In genomic region chr18:57930476-57930875, GRCh38 we compare ENCODE assay signal across 15 cellular contexts.
DNase-seq lines count a peak whose midpoint lies in the region; ATAC-seq, FAIRE-seq and TF ChIP-seq lines count a peak whose summit lies in the region.
"Had no signal": no experiment of that assay in that cellular context is flagged by ENCODE, and none has a peak within 500 bp of the region (broad histone marks: within the 10 kb centered on the region; RNA-seq: fewer than 3 reads in every experiment).

No MANE protein-coding gene starts in this region.

- no peak for TF ChIP-seq EP300 in HepG2 (IDR thresholded peaks at IDR 0.05; ENCODE audit: low read depth in 2 of 2, low read length in 2 of 2)
- TF ChIP-seq EP300 in HepG2 (CRISPR knock-in tag; IDR thresholded peaks at IDR 0.05; ENCODE audit: borderline replicate concordance), result no peak

- H3K4me3 ChIP-seq in HepG2 (replicated peaks in 1 of 3; ENCODE audit: insufficient read depth in 1 of 3, low read depth in 2 of 3, low read length in 3 of 3) (peak overlapping the region; percentile 11 to 31 (median 17); a peak in 4 of 6 replicates), right lobe of liver (no peak overlapping the region), upper lobe of right lung (peak overlapping the region; percentile 5), neuronal stem cell (ENCODE audit: low read length in 2 of 2) (no peak overlapping the region)
- H3K4me3 ChIP-seq: dorsolateral prefrontal cortex had no signal

- no peak overlapping the region for H4K8ac ChIP-seq in neuronal stem cell (ENCODE audit: low read depth, low read length)

- in situ Hi-C loops in HepG2 (cut with HindIII; ENCODE audit: extremely low pct_ligation_motif_present, low pct_unique_long_range_greater_than_20kb), result no loop called here

- ATAC-seq in HepG2 (no peak), right lobe of liver (no peak), upper lobe of right lung (peak; percentile 24), HG03135 (IDR thresholded peaks at IDR 0.05; ENCODE audit: unreplicated experiment) (no peak), GM19023 (IDR thresholded peaks at IDR 0.05; ENCODE audit: unreplicated experiment) (no peak)

- no peak overlapping the region for H2BK120ac ChIP-seq in neuronal stem cell (ENCODE audit: low read depth, low read length)

- H2BK15ac ChIP-seq in neuronal stem cell (ENCODE audit: low read length), result no peak overlapping the region

- FAIRE-seq in HepG2 (lab: Jason Lieb, UNC), result no peak

- no peak overlapping the region for H3K23ac ChIP-seq in neuronal stem cell (ENCODE audit: low read depth, low read length, poor library complexity)

- WGBS in HepG2 (ENCODE audit: low lambda C conversion rate), result 33% methylated on average over 6 of the region's 6 CpGs
- WGBS in right lobe of liver (ENCODE audit: insufficient coverage, low coverage, low lambda C conversion rate, missing lambda C conversion rate), result 66% methylated on average over 5 of the region's 6 CpGs
- WGBS in neuronal stem cell (ENCODE audit: extremely low coverage in 2 of 2, insufficient read length in 2 of 2, insufficient replicate concordance in 1 of 2), 2 donors, result no CpG with 5 or more reads among the region's 6 CpGs

- no peak overlapping the region for H3K18ac ChIP-seq in neuronal stem cell (ENCODE audit: low read length)

- no peaks in the 10 kb centered on the region for H4K20me1 ChIP-seq in HepG2 (ENCODE audit: insufficient read depth, low read length)

- no peak for TF ChIP-seq POLR2A in HepG2 (IDR thresholded peaks at IDR 0.05; ENCODE audit: insufficient read depth in 1 of 2, low read depth in 2 of 2, low read length in 2 of 2)
- no peak for TF ChIP-seq POLR2A in right lobe of liver (IDR thresholded peaks at IDR 0.05)

- no peaks in the 10 kb centered on the region for H3K79me2 ChIP-seq in HepG2 (ENCODE audit: insufficient read depth, low read length)

- H3K9me3 ChIP-seq in HepG2 (ENCODE audit: low read length), result no peaks in the 10 kb centered on the region
- H3K9me3 ChIP-seq in right lobe of liver, result no peaks in the 10 kb centered on the region
- H3K9me3 ChIP-seq in upper lobe of right lung, result no peaks in the 10 kb centered on the region
- H3K9me3 ChIP-seq in neuronal stem cell (replicated peaks in 1 of 2; ENCODE audit: control insufficient read depth in 2 of 2, insufficient read depth in 1 of 2, low read depth in 1 of 2, low read length in 2 of 2), result no peaks in the 10 kb centered on the region

- CTCF ChIA-PET in HepG2 (lab: Yijun Ruan, JAX; ENCODE audit: low intra/inter-chr PET ratio, low total read pairs), result no interaction called here

- peak overlapping the region; percentile 63 for H3K4me2 ChIP-seq in HepG2 (ENCODE audit: low read depth, low read length)
- H3K4me2 ChIP-seq in neuronal stem cell (ENCODE audit: insufficient read depth, low read length, poor library complexity, severe bottlenecking), result no peak overlapping the region

- H3K27ac ChIP-seq in HepG2 (ENCODE audit: extremely low read length, insufficient read depth, low read length) (no peak overlapping the region), right lobe of liver (no peak overlapping the region), epithelial cell of prostate (no peak overlapping the region), upper lobe of right lung (no peak overlapping the region), neuronal stem cell (replicated peaks; ENCODE audit: low read length) (no peak overlapping the region)
- H3K27ac ChIP-seq: dorsolateral prefrontal cortex had no signal

- intact Hi-C loops in HepG2 (cut with micrococcal nuclease; ENCODE audit: unreplicated experiment), result no loop called here
- intact Hi-C loops in right lobe of liver (cut with DNase I), result no loop called here
- intact Hi-C loops in upper lobe of right lung (cut with DNase I), result no loop called here

- no peak overlapping the region for H3K14ac ChIP-seq in neuronal stem cell (ENCODE audit: low read length)

- H4K91ac ChIP-seq in neuronal stem cell (ENCODE audit: low read depth, low read length, poor library complexity), result no peak overlapping the region

- no peak overlapping the region for H2BK12ac ChIP-seq in neuronal stem cell (ENCODE audit: low read length)

- no TSS peak for BruUV-seq in HepG2 (replicated peaks; lab: Mats Ljungman, UMichigan)

- H2BK5ac ChIP-seq in neuronal stem cell (ENCODE audit: low read length), result no peak overlapping the region

- no peak for DNase-seq in HepG2 (ENCODE audit: low spot score)
- DNase-seq in right lobe of liver, result no peak
- DNase-seq in NCI-H2227 (lab: John Stamatoyannopoulos, UW; ENCODE audit: unreplicated experiment), result peak; percentile 60
- peak; percentile 60 for DNase-seq in epithelial cell of prostate (ENCODE audit: low read depth, low spot score)
- DNase-seq in upper lobe of right lung, result no peak
- no peak for DNase-seq in neuronal stem cell (ENCODE audit: low spot score)
- DNase-seq: activated T-cell treated with anti-CD3 and anti-CD28 coated beads for 4 hours; amniotic stem cell; dorsolateral prefrontal cortex; GDM1; MV-4-11; posterior cingulate gyrus; stimulated activated CD4-positive, alpha-beta T cell treated with anti-CD3 and anti-CD28 coated beads, Interleukin-2, amount 100 ng/mL, for 48 hours had no signal

- H2AFZ ChIP-seq in HepG2 (ENCODE audit: low read length), result no peak overlapping the region
- H2AFZ ChIP-seq in neuronal stem cell (ENCODE audit: low read length), result no peak overlapping the region

- H3K9ac ChIP-seq in HepG2 (ENCODE audit: insufficient read depth, low read depth, low read length) (no peak overlapping the region), neuronal stem cell (ENCODE audit: low read depth, low read length, poor library complexity) (no peak overlapping the region)

- TF ChIP-seq RAD21 in HepG2 (CRISPR knock-in tag; IDR thresholded peaks at IDR 0.05), result no peak

- H3K4me1 ChIP-seq in HepG2 (ENCODE audit: insufficient read depth, low read length) (peaks cover 38% of the 10 kb centered on the region), right lobe of liver (peaks cover 0 to 29% (median 7%) of the 10 kb centered on the region in 4 donors), upper lobe of right lung (no peaks in the 10 kb centered on the region), neuronal stem cell (ENCODE audit: control insufficient read depth in 2 of 2, insufficient read depth in 1 of 2, low read depth in 1 of 2, low read length in 2 of 2) (no peaks in the 10 kb centered on the region)

- no peak overlapping the region for H3K4ac ChIP-seq in neuronal stem cell (ENCODE audit: low read length)

- no peaks in the 10 kb centered on the region for H3K36me3 ChIP-seq in HepG2 (replicated peaks in 1 of 2; ENCODE audit: control insufficient read depth in 1 of 2, insufficient read depth in 2 of 2, low read length in 2 of 2)
- no peaks in the 10 kb centered on the region for H3K36me3 ChIP-seq in right lobe of liver
- H3K36me3 ChIP-seq in upper lobe of right lung, result no peaks in the 10 kb centered on the region
- no peaks in the 10 kb centered on the region for H3K36me3 ChIP-seq in neuronal stem cell (replicated peaks in 1 of 2; ENCODE audit: control insufficient read depth in 2 of 2, insufficient read depth in 2 of 2, low read length in 2 of 2)

- POLR2A ChIA-PET in HepG2 (lab: Yijun Ruan, JAX), result no interaction called here

- H2AK5ac ChIP-seq in neuronal stem cell (ENCODE audit: low read depth, low read length), result no peak overlapping the region

- H3K79me1 ChIP-seq in neuronal stem cell (ENCODE audit: low read depth, low read length), result no peaks in the 10 kb centered on the region

- H3K27me3 ChIP-seq in HepG2 (ENCODE audit: control insufficient read depth in 1 of 2, insufficient read depth in 2 of 2, low read length in 2 of 2) (no peaks in the 10 kb centered on the region; a peak in 1 of 5 replicates), right lobe of liver (no peaks in the 10 kb centered on the region), upper lobe of right lung (no peaks in the 10 kb centered on the region), neuronal stem cell (ENCODE audit: control insufficient read depth in 3 of 3, insufficient read depth in 3 of 3, low read depth in 1 of 3, low read length in 3 of 3) (no peaks in the 10 kb centered on the region)
- H3K27me3 ChIP-seq: dorsolateral prefrontal cortex had no signal

- TF ChIP-seq CTCF in HepG2 (CRISPR knock-in tag; IDR thresholded peaks at IDR 0.05) (no peak), right lobe of liver (IDR thresholded peaks at IDR 0.05) (no peak), upper lobe of right lung (IDR thresholded peaks at IDR 0.05) (no peak)

TF ChIP-seq in HepG2, 621 proteins besides CTCF, POLR2A, EP300 and RAD21:
- TF ChIP-seq PAF1 (CRISPR knock-in tag; IDR thresholded peaks at IDR 0.05), result no peak
- no peak for TF ChIP-seq ZMAT3 (CRISPR knock-in tag; conservative IDR thresholded peaks at IDR 0.05)
- no peak for TF ChIP-seq FOXA1 (IDR thresholded peaks at IDR 0.05)
- no peak for TF ChIP-seq FOXA1 (CRISPR knock-in tag; IDR thresholded peaks at IDR 0.05)
- TF ChIP-seq HOXA5 (CRISPR knock-in tag; IDR thresholded peaks at IDR 0.05), result no peak
- TF ChIP-seq KMT2B (CRISPR knock-in tag; IDR thresholded peaks at IDR 0.05), result no peak
- TF ChIP-seq SMC3 (IDR thresholded peaks at IDR 0.05; ENCODE audit: low read length), result no peak

Comparison
In these comparisons a context has a peak if more than half of its experiments do, and no peak if none do; other contexts are left out.
1. H3K4me3 ChIP-seq: peak in HepG2 (3 of 3) and upper lobe of right lung (single experiment); none in right lobe of liver (0 of 3) and neuronal stem cell (0 of 2).
2. DNase-seq: peak in NCI-H2227 (single experiment) and epithelial cell of prostate (single experiment); none in HepG2 (single experiment), right lobe of liver (0 of 3), upper lobe of right lung (single experiment) and neuronal stem cell (single experiment).